In the genomic region with DNA sequence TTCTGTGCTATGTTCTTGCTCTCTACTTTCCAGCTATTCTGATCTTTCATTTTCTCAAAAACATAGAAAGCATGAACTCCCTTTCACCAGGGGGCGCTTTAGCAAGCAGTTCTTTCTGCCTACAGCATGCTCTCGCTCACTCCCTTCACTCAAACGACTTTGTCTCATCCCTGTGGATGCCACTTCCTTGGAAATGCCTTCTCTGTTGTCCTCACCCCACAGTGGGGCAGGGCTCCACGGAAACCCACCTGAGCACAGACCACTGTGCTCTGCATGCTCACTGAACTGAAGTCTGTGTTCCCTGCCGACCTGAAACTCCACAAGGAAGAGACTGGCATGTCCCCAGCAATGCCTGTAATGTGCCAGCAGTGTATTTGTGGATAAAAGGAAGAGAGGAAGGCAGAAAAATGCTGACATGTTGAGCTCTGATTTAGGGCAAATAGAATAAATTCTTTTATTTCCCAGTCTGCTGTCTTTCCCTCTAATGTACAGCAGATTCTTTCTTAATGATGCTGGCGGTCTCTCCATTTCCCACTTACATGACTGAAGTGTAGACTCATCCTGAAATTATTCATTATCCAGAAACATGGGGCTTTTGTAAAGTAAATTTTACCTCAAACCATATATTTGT, we compare ENCODE assay signal across 1 cellular context.
TF ChIP-seq lines count a peak whose summit lies in the region.

No MANE protein-coding gene starts in this region.

TF ChIP-seq in HEK293, 187 proteins besides CTCF, POLR2A, EP300 and RAD21 (continued from another document and continues in another):
- TF ChIP-seq, protein P1, sequence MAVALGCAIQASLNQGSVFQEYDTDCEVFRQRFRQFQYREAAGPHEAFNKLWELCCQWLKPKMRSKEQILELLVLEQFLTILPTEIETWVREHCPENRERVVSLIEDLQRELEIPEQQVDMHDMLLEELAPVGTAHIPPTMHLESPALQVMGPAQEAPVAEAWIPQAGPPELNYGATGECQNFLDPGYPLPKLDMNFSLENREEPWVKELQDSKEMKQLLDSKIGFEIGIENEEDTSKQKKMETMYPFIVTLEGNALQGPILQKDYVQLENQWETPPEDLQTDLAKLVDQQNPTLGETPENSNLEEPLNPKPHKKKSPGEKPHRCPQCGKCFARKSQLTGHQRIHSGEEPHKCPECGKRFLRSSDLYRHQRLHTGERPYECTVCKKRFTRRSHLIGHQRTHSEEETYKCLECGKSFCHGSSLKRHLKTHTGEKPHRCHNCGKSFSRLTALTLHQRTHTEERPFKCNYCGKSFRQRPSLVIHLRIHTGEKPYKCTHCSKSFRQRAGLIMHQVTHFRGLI (tag by site-specific recombination; IDR thresholded peaks at IDR 0.05): no peak
- no peak for TF ChIP-seq BCL11B (tag by site-specific recombination; IDR thresholded peaks at IDR 0.05; ENCODE audit: low read depth)
- no peak for TF ChIP-seq ZNF426 (tag by site-specific recombination; IDR thresholded peaks at IDR 0.05)
- TF ChIP-seq, protein P2, sequence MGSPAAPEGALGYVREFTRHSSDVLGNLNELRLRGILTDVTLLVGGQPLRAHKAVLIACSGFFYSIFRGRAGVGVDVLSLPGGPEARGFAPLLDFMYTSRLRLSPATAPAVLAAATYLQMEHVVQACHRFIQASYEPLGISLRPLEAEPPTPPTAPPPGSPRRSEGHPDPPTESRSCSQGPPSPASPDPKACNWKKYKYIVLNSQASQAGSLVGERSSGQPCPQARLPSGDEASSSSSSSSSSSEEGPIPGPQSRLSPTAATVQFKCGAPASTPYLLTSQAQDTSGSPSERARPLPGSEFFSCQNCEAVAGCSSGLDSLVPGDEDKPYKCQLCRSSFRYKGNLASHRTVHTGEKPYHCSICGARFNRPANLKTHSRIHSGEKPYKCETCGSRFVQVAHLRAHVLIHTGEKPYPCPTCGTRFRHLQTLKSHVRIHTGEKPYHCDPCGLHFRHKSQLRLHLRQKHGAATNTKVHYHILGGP (tag by site-specific recombination; IDR thresholded peaks at IDR 0.05): peak; percentile 75
- no peak for TF ChIP-seq SP3 (tag by site-specific recombination; IDR thresholded peaks at IDR 0.05)
- TF ChIP-seq ZNF311 (tag by site-specific recombination; IDR thresholded peaks at IDR 0.05; ENCODE audit: borderline replicate concordance): no peak
- no peak for TF ChIP-seq ZNF274 (IDR thresholded peaks at IDR 0.05; ENCODE audit: low read length)
- TF ChIP-seq ZNF274 (tag by site-specific recombination; IDR thresholded peaks at IDR 0.05; ENCODE audit: borderline replicate concordance): no peak
- no peak for TF ChIP-seq ZNF211 (tag by site-specific recombination; IDR thresholded peaks at IDR 0.05; ENCODE audit: low read depth)
- TF ChIP-seq, protein P3, sequence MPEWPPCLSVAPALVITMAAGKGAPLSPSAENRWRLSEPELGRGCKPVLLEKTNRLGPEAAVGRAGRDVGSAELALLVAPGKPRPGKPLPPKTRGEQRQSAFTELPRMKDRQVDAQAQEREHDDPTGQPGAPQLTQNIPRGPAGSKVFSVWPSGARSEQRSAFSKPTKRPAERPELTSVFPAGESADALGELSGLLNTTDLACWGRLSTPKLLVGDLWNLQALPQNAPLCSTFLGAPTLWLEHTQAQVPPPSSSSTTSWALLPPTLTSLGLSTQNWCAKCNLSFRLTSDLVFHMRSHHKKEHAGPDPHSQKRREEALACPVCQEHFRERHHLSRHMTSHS (tag by site-specific recombination; IDR thresholded peaks at IDR 0.05): no peak
- no peak for TF ChIP-seq ZNF140 (tag by site-specific recombination; IDR thresholded peaks at IDR 0.05)
- TF ChIP-seq, protein P4, sequence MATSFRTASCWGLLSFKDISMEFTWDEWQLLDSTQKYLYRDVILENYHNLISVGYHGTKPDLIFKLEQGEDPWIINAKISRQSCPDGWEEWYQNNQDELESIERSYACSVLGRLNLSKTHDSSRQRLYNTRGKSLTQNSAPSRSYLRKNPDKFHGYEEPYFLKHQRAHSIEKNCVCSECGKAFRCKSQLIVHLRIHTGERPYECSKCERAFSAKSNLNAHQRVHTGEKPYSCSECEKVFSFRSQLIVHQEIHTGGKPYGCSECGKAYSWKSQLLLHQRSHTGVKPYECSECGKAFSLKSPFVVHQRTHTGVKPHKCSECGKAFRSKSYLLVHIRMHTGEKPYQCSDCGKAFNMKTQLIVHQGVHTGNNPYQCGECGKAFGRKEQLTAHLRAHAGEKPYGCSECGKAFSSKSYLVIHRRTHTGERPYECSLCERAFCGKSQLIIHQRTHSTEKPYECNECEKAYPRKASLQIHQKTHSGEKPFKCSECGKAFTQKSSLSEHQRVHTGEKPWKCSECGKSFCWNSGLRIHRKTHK (tag by site-specific recombination; IDR thresholded peaks at IDR 0.05): no peak
- no peak for TF ChIP-seq ZNF155 (tag by site-specific recombination; IDR thresholded peaks at IDR 0.05)
- TF ChIP-seq HOXA7 (CRISPR knock-in tag; IDR thresholded peaks at IDR 0.05; ENCODE audit: borderline replicate concordance): no peak
- no peak for TF ChIP-seq TCF7L2 (IDR thresholded peaks at IDR 0.05; ENCODE audit: borderline replicate concordance, low read depth, low read length)
- TF ChIP-seq ZNF626 (tag by site-specific recombination; IDR thresholded peaks at IDR 0.05): no peak
- no peak for TF ChIP-seq ZNF473 (tag by site-specific recombination; IDR thresholded peaks at IDR 0.05)
- TF ChIP-seq KLF16 (tag by site-specific recombination; IDR thresholded peaks at IDR 0.05): no peak
- TF ChIP-seq ZNF560 (tag by site-specific recombination; IDR thresholded peaks at IDR 0.05; ENCODE audit: borderline replicate concordance): no peak
- no peak for TF ChIP-seq ZFP3 (tag by site-specific recombination; IDR thresholded peaks at IDR 0.05; ENCODE audit: low read depth)
- no peak for TF ChIP-seq ZNF354C (tag by site-specific recombination; IDR thresholded peaks at IDR 0.05; ENCODE audit: borderline replicate concordance, low read depth)
- TF ChIP-seq, protein P5, sequence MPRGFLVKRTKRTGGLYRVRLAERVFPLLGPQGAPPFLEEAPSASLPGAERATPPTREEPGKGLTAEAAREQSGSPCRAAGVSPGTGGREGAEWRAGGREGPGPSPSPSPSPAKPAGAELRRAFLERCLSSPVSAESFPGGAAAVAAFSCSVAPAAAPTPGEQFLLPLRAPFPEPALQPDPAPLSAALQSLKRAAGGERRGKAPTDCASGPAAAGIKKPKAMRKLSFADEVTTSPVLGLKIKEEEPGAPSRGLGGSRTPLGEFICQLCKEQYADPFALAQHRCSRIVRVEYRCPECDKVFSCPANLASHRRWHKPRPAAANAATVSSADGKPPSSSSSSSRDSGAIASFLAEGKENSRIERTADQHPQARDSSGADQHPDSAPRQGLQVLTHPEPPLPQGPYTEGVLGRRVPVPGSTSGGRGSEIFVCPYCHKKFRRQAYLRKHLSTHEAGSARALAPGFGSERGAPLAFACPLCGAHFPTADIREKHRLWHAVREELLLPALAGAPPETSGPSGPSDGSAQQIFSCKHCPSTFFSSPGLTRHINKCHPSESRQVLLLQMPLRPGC (tag by site-specific recombination; IDR thresholded peaks at IDR 0.05): no peak
- TF ChIP-seq ZBTB20 (tag by site-specific recombination; IDR thresholded peaks at IDR 0.05): no peak
- TF ChIP-seq IKZF3 (tag by site-specific recombination; IDR thresholded peaks at IDR 0.05): 0 out of 2 replicates have a peak, but pooled peaks have one; percentile 27
- no peak for TF ChIP-seq ZNF157 (tag by site-specific recombination; IDR thresholded peaks at IDR 0.05)
- no peak for TF ChIP-seq ZBTB7A (tag by site-specific recombination; IDR thresholded peaks at IDR 0.05; ENCODE audit: low read depth)
- TF ChIP-seq ZNF132 (tag by site-specific recombination; IDR thresholded peaks at IDR 0.05; ENCODE audit: borderline replicate concordance): no peak
- TF ChIP-seq ZNF10 (tag by site-specific recombination; IDR thresholded peaks at IDR 0.05): no peak
- TF ChIP-seq, protein P6, sequence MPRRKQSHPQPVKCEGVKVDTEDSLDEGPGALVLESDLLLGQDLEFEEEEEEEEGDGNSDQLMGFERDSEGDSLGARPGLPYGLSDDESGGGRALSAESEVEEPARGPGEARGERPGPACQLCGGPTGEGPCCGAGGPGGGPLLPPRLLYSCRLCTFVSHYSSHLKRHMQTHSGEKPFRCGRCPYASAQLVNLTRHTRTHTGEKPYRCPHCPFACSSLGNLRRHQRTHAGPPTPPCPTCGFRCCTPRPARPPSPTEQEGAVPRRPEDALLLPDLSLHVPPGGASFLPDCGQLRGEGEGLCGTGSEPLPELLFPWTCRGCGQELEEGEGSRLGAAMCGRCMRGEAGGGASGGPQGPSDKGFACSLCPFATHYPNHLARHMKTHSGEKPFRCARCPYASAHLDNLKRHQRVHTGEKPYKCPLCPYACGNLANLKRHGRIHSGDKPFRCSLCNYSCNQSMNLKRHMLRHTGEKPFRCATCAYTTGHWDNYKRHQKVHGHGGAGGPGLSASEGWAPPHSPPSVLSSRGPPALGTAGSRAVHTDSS (tag by site-specific recombination; IDR thresholded peaks at IDR 0.05): no peak
- TF ChIP-seq, protein P7, sequence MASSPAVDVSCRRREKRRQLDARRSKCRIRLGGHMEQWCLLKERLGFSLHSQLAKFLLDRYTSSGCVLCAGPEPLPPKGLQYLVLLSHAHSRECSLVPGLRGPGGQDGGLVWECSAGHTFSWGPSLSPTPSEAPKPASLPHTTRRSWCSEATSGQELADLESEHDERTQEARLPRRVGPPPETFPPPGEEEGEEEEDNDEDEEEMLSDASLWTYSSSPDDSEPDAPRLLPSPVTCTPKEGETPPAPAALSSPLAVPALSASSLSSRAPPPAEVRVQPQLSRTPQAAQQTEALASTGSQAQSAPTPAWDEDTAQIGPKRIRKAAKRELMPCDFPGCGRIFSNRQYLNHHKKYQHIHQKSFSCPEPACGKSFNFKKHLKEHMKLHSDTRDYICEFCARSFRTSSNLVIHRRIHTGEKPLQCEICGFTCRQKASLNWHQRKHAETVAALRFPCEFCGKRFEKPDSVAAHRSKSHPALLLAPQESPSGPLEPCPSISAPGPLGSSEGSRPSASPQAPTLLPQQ (tag by site-specific recombination; IDR thresholded peaks at IDR 0.05): no peak
- TF ChIP-seq ZNF335 (tag by site-specific recombination; conservative IDR thresholded peaks at IDR 0.05): peak; percentile 56
- TF ChIP-seq, protein P8, sequence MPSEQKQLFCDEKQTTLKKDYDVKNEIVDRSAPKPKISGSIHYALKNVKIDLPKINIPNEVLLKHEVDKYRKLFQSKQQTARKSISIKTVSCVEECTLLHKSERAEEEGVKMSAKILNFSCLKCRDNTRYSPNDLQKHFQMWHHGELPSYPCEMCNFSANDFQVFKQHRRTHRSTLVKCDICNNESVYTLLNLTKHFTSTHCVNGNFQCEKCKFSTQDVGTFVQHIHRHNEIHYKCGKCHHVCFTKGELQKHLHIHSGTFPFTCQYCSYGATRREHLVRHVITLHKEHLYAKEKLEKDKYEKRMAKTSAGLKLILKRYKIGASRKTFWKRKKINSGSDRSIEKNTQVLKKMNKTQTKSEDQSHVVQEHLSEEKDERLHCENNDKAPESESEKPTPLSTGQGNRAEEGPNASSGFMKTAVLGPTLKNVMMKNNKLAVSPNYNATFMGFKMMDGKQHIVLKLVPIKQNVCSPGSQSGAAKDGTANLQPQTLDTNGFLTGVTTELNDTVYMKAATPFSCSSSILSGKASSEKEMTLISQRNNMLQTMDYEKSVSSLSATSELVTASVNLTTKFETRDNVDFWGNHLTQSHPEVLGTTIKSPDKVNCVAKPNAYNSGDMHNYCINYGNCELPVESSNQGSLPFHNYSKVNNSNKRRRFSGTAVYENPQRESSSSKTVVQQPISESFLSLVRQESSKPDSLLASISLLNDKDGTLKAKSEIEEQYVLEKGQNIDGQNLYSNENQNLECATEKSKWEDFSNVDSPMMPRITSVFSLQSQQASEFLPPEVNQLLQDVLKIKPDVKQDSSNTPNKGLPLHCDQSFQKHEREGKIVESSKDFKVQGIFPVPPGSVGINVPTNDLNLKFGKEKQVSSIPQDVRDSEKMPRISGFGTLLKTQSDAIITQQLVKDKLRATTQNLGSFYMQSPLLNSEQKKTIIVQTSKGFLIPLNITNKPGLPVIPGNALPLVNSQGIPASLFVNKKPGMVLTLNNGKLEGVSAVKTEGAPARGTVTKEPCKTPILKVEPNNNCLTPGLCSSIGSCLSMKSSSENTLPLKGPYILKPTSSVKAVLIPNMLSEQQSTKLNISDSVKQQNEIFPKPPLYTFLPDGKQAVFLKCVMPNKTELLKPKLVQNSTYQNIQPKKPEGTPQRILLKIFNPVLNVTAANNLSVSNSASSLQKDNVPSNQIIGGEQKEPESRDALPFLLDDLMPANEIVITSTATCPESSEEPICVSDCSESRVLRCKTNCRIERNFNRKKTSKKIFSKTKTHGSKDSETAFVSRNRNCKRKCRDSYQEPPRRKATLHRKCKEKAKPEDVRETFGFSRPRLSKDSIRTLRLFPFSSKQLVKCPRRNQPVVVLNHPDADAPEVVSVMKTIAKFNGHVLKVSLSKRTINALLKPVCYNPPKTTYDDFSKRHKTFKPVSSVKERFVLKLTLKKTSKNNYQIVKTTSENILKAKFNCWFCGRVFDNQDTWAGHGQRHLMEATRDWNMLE (tag by site-specific recombination; conservative IDR thresholded peaks at IDR 0.05; ENCODE audit: low read depth): no peak
- TF ChIP-seq ZNF366 (tag by site-specific recombination; conservative IDR thresholded peaks at IDR 0.05): 0 out of 2 replicates have a peak, but pooled peaks have one; percentile 29
- TF ChIP-seq FEZF1 (tag by site-specific recombination; IDR thresholded peaks at IDR 0.05): no peak
- no peak for TF ChIP-seq GLIS1 (tag by site-specific recombination; IDR thresholded peaks at IDR 0.05)
- no peak for TF ChIP-seq ZNF548 (tag by site-specific recombination; IDR thresholded peaks at IDR 0.05)
- no peak for TF ChIP-seq ZNF48 (tag by site-specific recombination; IDR thresholded peaks at IDR 0.05)
- peak; percentile 69; the same call in 1 of the 2 replicates for TF ChIP-seq ZNF2 (tag by site-specific recombination; IDR thresholded peaks at IDR 0.05)
- TF ChIP-seq ZBTB21 (tag by site-specific recombination; IDR thresholded peaks at IDR 0.05): no peak
- TF ChIP-seq, protein P9, sequence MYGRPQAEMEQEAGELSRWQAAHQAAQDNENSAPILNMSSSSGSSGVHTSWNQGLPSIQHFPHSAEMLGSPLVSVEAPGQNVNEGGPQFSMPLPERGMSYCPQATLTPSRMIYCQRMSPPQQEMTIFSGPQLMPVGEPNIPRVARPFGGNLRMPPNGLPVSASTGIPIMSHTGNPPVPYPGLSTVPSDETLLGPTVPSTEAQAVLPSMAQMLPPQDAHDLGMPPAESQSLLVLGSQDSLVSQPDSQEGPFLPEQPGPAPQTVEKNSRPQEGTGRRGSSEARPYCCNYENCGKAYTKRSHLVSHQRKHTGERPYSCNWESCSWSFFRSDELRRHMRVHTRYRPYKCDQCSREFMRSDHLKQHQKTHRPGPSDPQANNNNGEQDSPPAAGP (tag by site-specific recombination; IDR thresholded peaks at IDR 0.05): no peak
- TF ChIP-seq ZNF785 (tag by site-specific recombination; IDR thresholded peaks at IDR 0.05): no peak
- TF ChIP-seq ZBTB1 (tag by site-specific recombination; IDR thresholded peaks at IDR 0.05): no peak
- TF ChIP-seq REPIN1 (tag by site-specific recombination; IDR thresholded peaks at IDR 0.05; ENCODE audit: low read depth): no peak
- no peak for TF ChIP-seq ZNF133 (tag by site-specific recombination; IDR thresholded peaks at IDR 0.05)
- no peak for TF ChIP-seq KLF8 (tag by site-specific recombination; IDR thresholded peaks at IDR 0.05)
- TF ChIP-seq ZNF670 (tag by site-specific recombination; IDR thresholded peaks at IDR 0.05; ENCODE audit: low read depth): no peak
- TF ChIP-seq ZNF521 (tag by site-specific recombination; IDR thresholded peaks at IDR 0.05): no peak
- TF ChIP-seq ZNF394 (tag by site-specific recombination; IDR thresholded peaks at IDR 0.05; ENCODE audit: borderline replicate concordance): no peak
- TF ChIP-seq TRIM28 (IDR thresholded peaks at IDR 0.05; ENCODE audit: borderline replicate concordance, low read length): 0 out of 2 replicates have a peak, but pooled peaks have one; percentile 14
- TF ChIP-seq ZNF529 (tag by site-specific recombination; IDR thresholded peaks at IDR 0.05; ENCODE audit: insufficient replicate concordance): no peak
- no peak for TF ChIP-seq WT1 (tag by site-specific recombination; IDR thresholded peaks at IDR 0.05)
